Comparison of ENCODE assay signal across 14 cellular contexts in genomic region chr5:146345240-146345577, GRCh38. TPM values are rescaled to one million over a fixed set of nuclear protein-coding genes. Genes with fewer than 3 reads are reported as not detected.
A peak's percentile ranks its signal among the peaks of the same experiment; 100 is the strongest.
DNase-seq lines count a peak whose midpoint lies in the region; ATAC-seq, FAIRE-seq and TF ChIP-seq lines count a peak whose summit lies in the region.
"Had no signal": no experiment of that assay in that cellular context is flagged by ENCODE, and none has a peak within 500 bp of the region (broad histone marks: within the 10 kb centered on the region; RNA-seq: fewer than 3 reads in every experiment).

No MANE protein-coding gene starts in this region.

- TF ChIP-seq POLR2A in endothelial cell of umbilical vein (IDR thresholded peaks at IDR 0.05; ENCODE audit: low read depth, low read length): no peak

- FAIRE-seq in endothelial cell of umbilical vein (lab: Jason Lieb, UNC): no peak
- FAIRE-seq: islet of Langerhans had no signal

- peaks cover 90% of the 10 kb centered on the region for H3K27me3 Mint-ChIP-seq in osteocyte (ENCODE audit: unreplicated experiment)

- H3K4me3 Mint-ChIP-seq in osteocyte (ENCODE audit: unreplicated experiment): peak overlapping the region; percentile 61

- no peak overlapping the region for H3K27ac ChIP-seq in SK-N-SH (ENCODE audit: low read depth in 2 of 2, low read length in 1 of 2)
- H3K27ac ChIP-seq in HUES64 (ENCODE audit: low read depth, low read length): no peak overlapping the region
- no peak overlapping the region for H3K27ac ChIP-seq in endothelial cell of umbilical vein (ENCODE audit: insufficient read depth, low read depth, low read length)
- H3K27ac ChIP-seq in caudate nucleus (ENCODE audit: low read depth, low read length): no peak overlapping the region
- H3K27ac ChIP-seq: colonic mucosa, HL-60, skin epidermis, transverse colon had no signal

- no peak for TF ChIP-seq RAD21 in SK-N-SH (IDR thresholded peaks at IDR 0.05; ENCODE audit: low read length)

- DNase-seq in SK-N-SH: no peak
- DNase-seq in endothelial cell of umbilical vein (ENCODE audit: low read depth, low spot score): no peak
- DNase-seq in osteocyte (ENCODE audit: extremely low spot score, unreplicated experiment): no peak
- no peak for DNase-seq in caudate nucleus (lab: John Stamatoyannopoulos, UW)
- DNase-seq: DMS153, transverse colon had no signal

- no peaks in the 10 kb centered on the region for H3F3A ChIP-seq in SK-N-SH (replicated peaks; ENCODE audit: insufficient read depth)

- peak overlapping the region in 1 of 2 experiments; percentile 35; a peak in 1 of 4 replicates for H3K4me3 ChIP-seq in SK-N-SH (ENCODE audit: low read depth in 2 of 2, low read length in 1 of 2)
- H3K4me3 ChIP-seq in HUES64 (ENCODE audit: low read length): peak overlapping the region; percentile 51
- H3K4me3 ChIP-seq in endothelial cell of umbilical vein (replicated peaks in 1 of 3; ENCODE audit: insufficient read depth in 1 of 3, low read depth in 1 of 3, low read length in 3 of 3): no peak overlapping the region
- H3K4me3 ChIP-seq: colonic mucosa had no signal

- peaks cover 3% of the 10 kb centered on the region for H3K9me3 Mint-ChIP-seq in osteocyte (ENCODE audit: unreplicated experiment)

- intact Hi-C loops in endothelial cell of umbilical vein (cut with micrococcal nuclease): no loop called here

- H2AFZ ChIP-seq in SK-N-SH (ENCODE audit: low read depth) (no peak overlapping the region), endothelial cell of umbilical vein (ENCODE audit: low read depth, low read length) (no peak overlapping the region)

- ATAC-seq in SK-N-SH treated with all-trans-retinoic acid at 6 μM for 48 hours (no peak), GM19467 (IDR thresholded peaks at IDR 0.05; ENCODE audit: unreplicated experiment) (no peak), GM21360 (IDR thresholded peaks at IDR 0.05; ENCODE audit: unreplicated experiment) (no peak)

- H4K20me1 ChIP-seq in SK-N-SH (ENCODE audit: insufficient read depth) (no peaks in the 10 kb centered on the region), endothelial cell of umbilical vein (replicated peaks; ENCODE audit: control insufficient read depth, extremely low read depth, insufficient read depth, low read length) (no peaks in the 10 kb centered on the region)

- TF ChIP-seq CTCF in SK-N-SH (IDR thresholded peaks at IDR 0.05) (no peak), endothelial cell of umbilical vein (IDR thresholded peaks at IDR 0.05; ENCODE audit: extremely low read depth in 1 of 2, insufficient read depth in 1 of 2, low read depth in 1 of 2, low read length in 2 of 2) (no peak), osteocyte (IDR thresholded peaks at IDR 0.05) (no peak)

- 20% methylated on average over 12 of the region's 12 CpGs for WGBS in SK-N-SH (ENCODE audit: low lambda C conversion rate)
- 1% methylated on average over 12 of the region's 12 CpGs for WGBS in HUES64

- H3K4me2 ChIP-seq in SK-N-SH (peak overlapping the region; percentile 47; the same call in 1 of the 2 replicates), endothelial cell of umbilical vein (ENCODE audit: insufficient read depth, low read length) (no peak overlapping the region)

- no peaks in the 10 kb centered on the region for H3K9me1 ChIP-seq in endothelial cell of umbilical vein (replicated peaks; ENCODE audit: control insufficient read depth, extremely low read depth, insufficient read depth, low read length)

- no peaks in the 10 kb centered on the region for H3K36me3 Mint-ChIP-seq in osteocyte (ENCODE audit: unreplicated experiment)

- no TSS peak for BruUV-seq in endothelial cell of umbilical vein (replicated peaks; lab: Mats Ljungman, UMichigan)

- H3K79me2 ChIP-seq in SK-N-SH (ENCODE audit: insufficient read depth) (no peaks in the 10 kb centered on the region), endothelial cell of umbilical vein (ENCODE audit: control insufficient read depth, insufficient read depth, low read length) (no peaks in the 10 kb centered on the region)

- no peak overlapping the region for H3K27ac Mint-ChIP-seq in osteocyte (ENCODE audit: unreplicated experiment)

- H3K4me1 ChIP-seq in SK-N-SH (ENCODE audit: control insufficient read depth in 1 of 2, insufficient read depth in 2 of 2, low read depth in 1 of 2, low read length in 1 of 2) (peaks cover 0 to 9% of the 10 kb centered on the region in 2 experiments; a peak in 1 of 4 replicates), HUES64 (ENCODE audit: insufficient read depth, low read length) (peaks cover 5% of the 10 kb centered on the region; the same call in 1 of the 2 replicates), endothelial cell of umbilical vein (ENCODE audit: control insufficient read depth, extremely low read depth, insufficient read depth, low read length) (no peaks in the 10 kb centered on the region)

- POLR2A ChIA-PET in SK-N-SH (lab: Yijun Ruan, JAX): no interaction called here
- POLR2A ChIA-PET in endothelial cell of umbilical vein (lab: Charles Lee): no interaction called here

- H3K36me3 ChIP-seq in SK-N-SH (replicated peaks in 1 of 2; ENCODE audit: control insufficient read depth in 1 of 2, insufficient read depth in 2 of 2, low read length in 1 of 2) (no peaks in the 10 kb centered on the region), HUES64 (ENCODE audit: insufficient read depth, low read length) (no peaks in the 10 kb centered on the region), endothelial cell of umbilical vein (ENCODE audit: control insufficient read depth in 2 of 2, extremely low read depth in 1 of 2, insufficient read depth in 2 of 2, low read length in 2 of 2) (no peaks in the 10 kb centered on the region)
- H3K36me3 ChIP-seq: colonic mucosa, transverse colon had no signal

- no peaks in the 10 kb centered on the region for H3K9me3 ChIP-seq in SK-N-SH
- H3K9me3 ChIP-seq in HUES64 (ENCODE audit: insufficient read depth, low read depth, low read length): no peaks in the 10 kb centered on the region
- no peaks in the 10 kb centered on the region for H3K9me3 ChIP-seq in endothelial cell of umbilical vein (replicated peaks; ENCODE audit: control insufficient read depth, insufficient read depth, low read length)
- H3K9me3 ChIP-seq: colonic mucosa, transverse colon had no signal

- no peaks in the 10 kb centered on the region for H3K9me2 ChIP-seq in SK-N-SH

- H3K9ac ChIP-seq in SK-N-SH (no peak overlapping the region), HUES64 (ENCODE audit: low read depth, low read length) (no peak overlapping the region), endothelial cell of umbilical vein (replicated peaks; ENCODE audit: extremely low read depth, insufficient read depth, low read length) (no peak overlapping the region)

- CTCF ChIA-PET in SK-N-SH (lab: Yijun Ruan, JAX): no interaction called here
- CTCF ChIA-PET in endothelial cell of umbilical vein (lab: Charles Lee): interaction anchor here (0.6 kb wide), 1 partner anchor 10 kb away, joined by 3 read pairs; no protein-coding TSS in a partner anchor

- dilution Hi-C loops in endothelial cell of umbilical vein (cut with MboI; ENCODE audit: extremely low pct_ligation_motif_present, low sequenced_read_pairs): no loop called here

- H3K4me1 Mint-ChIP-seq in osteocyte (ENCODE audit: unreplicated experiment): peaks cover 18% of the 10 kb centered on the region

- H3K27me3 ChIP-seq in SK-N-SH (ENCODE audit: insufficient read depth) (peaks cover 72% of the 10 kb centered on the region), HUES64 (ENCODE audit: insufficient read depth, low read length) (peaks cover 99% of the 10 kb centered on the region), endothelial cell of umbilical vein (ENCODE audit: control insufficient read depth in 2 of 2, insufficient read depth in 2 of 2, low read length in 2 of 2) (peaks cover 58 to 79% of the 10 kb centered on the region in 2 experiments)

- no peak for TF ChIP-seq EP300 in SK-N-SH (IDR thresholded peaks at IDR 0.05; ENCODE audit: borderline replicate concordance in 1 of 2, low read depth in 1 of 2, low read length in 1 of 2)

TF ChIP-seq in SK-N-SH, 30 proteins besides CTCF, POLR2A, EP300 and RAD21 (continues in another document):
- TF ChIP-seq JUND (IDR thresholded peaks at IDR 0.05) (no peak), EZH2phosphoT487 (IDR thresholded peaks at IDR 0.05; ENCODE audit: borderline replicate concordance, low read depth) (peak; percentile 50; the same call in 1 of the 2 replicates), NFIC (IDR thresholded peaks at IDR 0.05; ENCODE audit: borderline replicate concordance) (no peak)

TF ChIP-seq in SK-N-SH treated with all-trans-retinoic acid at 6 μM for 48 hours, 23 proteins besides CTCF, POLR2A, EP300 and RAD21 (continues in another document):
- TF ChIP-seq ARNTL (CRISPR knock-in tag; IDR thresholded peaks at IDR 0.05; ENCODE audit: borderline replicate concordance, low read depth) (no peak), ZNF70 (CRISPR knock-in tag; IDR thresholded peaks at IDR 0.05) (no peak), CSDC2 (CRISPR knock-in tag; IDR thresholded peaks at IDR 0.05) (no peak), ZNF8 (CRISPR knock-in tag; IDR thresholded peaks at IDR 0.05) (no peak), ZFP30 (CRISPR knock-in tag; IDR thresholded peaks at IDR 0.05) (no peak), ESRRG (CRISPR knock-in tag; IDR thresholded peaks at IDR 0.05) (no peak), ISL1 (CRISPR knock-in tag; IDR thresholded peaks at IDR 0.05) (no peak)

TF ChIP-seq in endothelial cell of umbilical vein, 7 proteins besides CTCF, POLR2A, EP300 and RAD21:
- TF ChIP-seq EZH2 (IDR thresholded peaks at IDR 0.05; ENCODE audit: borderline replicate concordance, low read depth, low read length, severe bottlenecking) (peak; percentile 94), FOS (IDR thresholded peaks at IDR 0.05; ENCODE audit: borderline replicate concordance, insufficient read depth, low read length) (no peak)

RNA-seq across cellular contexts. Expression of gene POU4F3, which starts 6.6 kb away (rescaled TPM):
- polyA plus RNA-seq in SK-N-SH (2012; rRNA removed) (0.05 and 0.08 TPM in 2 replicates), endothelial cell of umbilical vein (0.08 and 0.10 TPM in 2 replicates)
- 0.04 and 0.09 TPM in 2 replicates for polyA plus RNA-seq in SK-N-SH (2012; cell fraction: cytosol; rRNA removed)
- polyA plus RNA-seq in SK-N-SH (2012; cell fraction: nucleus; rRNA removed): 0.13 and 0.16 TPM in 2 replicates
- not detected for polyA plus RNA-seq in HUES64 (2013, experiment 1 of 2)
- polyA plus RNA-seq in HUES64 (2013, experiment 2 of 2): not detected
- total RNA-seq in endothelial cell of umbilical vein (not detected in 2 replicates), osteocyte (not detected in 2 replicates)
- polyA plus RNA-seq in endothelial cell of umbilical vein (2011; cell fraction: cytosol; rRNA removed): 0.08 TPM in 2 replicates
- polyA plus RNA-seq in endothelial cell of umbilical vein (2011; cell fraction: nucleus; rRNA removed): 0.10 TPM in 1 of 2 replicates, not detected in the other
- 0.08 TPM in 1 of 2 replicates, not detected in the other for polyA plus RNA-seq in endothelial cell of umbilical vein (2012)
- polyA minus RNA-seq in endothelial cell of umbilical vein: 0.10 and 0.36 TPM in 2 replicates
- not detected for polyA minus RNA-seq in endothelial cell of umbilical vein (2011; cell fraction: cytosol; rRNA and poly(A)+ RNA removed)
- polyA minus RNA-seq in endothelial cell of umbilical vein (2011; cell fraction: nucleus; rRNA and poly(A)+ RNA removed): 0.14 TPM in 1 of 2 replicates, not detected in the other
- total RNA-seq: colonic mucosa, transverse colon had no signal
